8 cellular contexts compared by ENCODE assay signal in the genomic region with DNA sequence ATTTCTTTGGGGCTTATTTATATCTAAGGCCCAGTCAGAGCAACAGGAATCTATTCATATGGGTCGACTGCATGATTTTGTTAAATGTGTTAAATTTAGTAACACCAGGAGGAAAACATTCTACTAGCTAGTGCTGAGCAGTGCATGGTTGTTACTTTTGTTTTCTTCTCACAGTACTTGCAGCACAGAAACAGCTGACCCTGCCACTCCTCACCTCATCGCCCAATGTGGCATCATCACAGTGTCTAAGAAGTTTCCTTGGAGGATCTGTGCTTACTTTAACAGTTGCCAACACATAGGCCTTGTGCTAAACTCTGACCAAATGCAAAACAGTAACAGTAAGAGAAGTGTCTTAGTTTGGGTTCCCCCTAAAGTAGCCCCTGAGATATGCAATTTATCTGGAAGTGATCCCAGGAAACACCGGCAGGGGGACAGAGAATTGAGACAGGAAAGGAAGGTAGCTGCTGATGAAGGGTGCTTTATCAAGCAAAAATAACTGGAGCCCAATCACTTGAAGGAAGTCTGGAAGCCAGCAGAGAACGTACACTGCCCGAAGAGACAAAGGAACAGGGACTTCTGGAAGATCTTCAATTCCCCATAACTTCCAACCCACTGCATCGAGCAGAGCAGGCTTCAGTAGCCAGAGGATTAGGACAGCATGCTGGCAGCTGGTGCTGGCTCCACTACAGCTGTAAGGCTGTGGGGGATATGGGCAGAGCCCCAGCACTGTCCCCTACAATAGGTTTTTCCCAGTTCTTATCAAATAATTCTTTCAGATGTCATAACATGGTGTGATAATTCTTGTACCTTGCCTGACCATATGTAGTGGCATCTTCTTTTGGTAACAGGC. TPM values are rescaled to one million over a fixed set of nuclear protein-coding genes. Genes with fewer than 3 reads are reported as not detected.
A peak's percentile ranks its signal among the peaks of the same experiment; 100 is the strongest.
DNase-seq lines count a peak whose midpoint lies in the region; ATAC-seq lines count a peak whose summit lies in the region.

No MANE protein-coding gene starts in this region.

- intact Hi-C loops in Right ventricle myocardium inferior (cut with DNase I) = loop anchor here (10.0 kb wide), 1 partner anchor 93 kb away; no protein-coding TSS in a partner anchor
- intact Hi-C loops in cardiac septum (cut with DNase I) = no loop called here

- peak overlapping the region; percentile 6 for H3K27ac ChIP-seq in cingulate gyrus (ENCODE audit: low read depth, low read length)

- ATAC-seq in Right ventricle myocardium inferior = peak; percentile 72
- ATAC-seq in GM19455 (IDR thresholded peaks at IDR 0.05; ENCODE audit: unreplicated experiment) = no peak
- ATAC-seq in activated CD4-positive, CD25-positive, alpha-beta regulatory T cell treated with anti-CD3 and anti-CD28 coated beads, Interleukin-2, amount 50 U/mL, for 24 hours = no peak

- no peak for DNase-seq in Right ventricle myocardium inferior (ENCODE audit: missing footprints)
- no peak for DNase-seq in cardiac septum (ENCODE audit: low spot score)
- peak; percentile 46 for DNase-seq in left kidney (ENCODE audit: low read depth, low spot score)
- no peak for DNase-seq in HuH-7.5 (ENCODE audit: low spot score)
- DNase-seq in kidney tubule cell (ENCODE audit: low spot score) = no peak

RNA-seq across cellular contexts. Expression of gene ULK4, which starts 36.0 kb away (rescaled TPM):
- total RNA-seq in Right ventricle myocardium inferior (4.6 TPM), cardiac septum (5.1 TPM)
